ENCODE assay signal across 8 cellular contexts in the genomic region with DNA sequence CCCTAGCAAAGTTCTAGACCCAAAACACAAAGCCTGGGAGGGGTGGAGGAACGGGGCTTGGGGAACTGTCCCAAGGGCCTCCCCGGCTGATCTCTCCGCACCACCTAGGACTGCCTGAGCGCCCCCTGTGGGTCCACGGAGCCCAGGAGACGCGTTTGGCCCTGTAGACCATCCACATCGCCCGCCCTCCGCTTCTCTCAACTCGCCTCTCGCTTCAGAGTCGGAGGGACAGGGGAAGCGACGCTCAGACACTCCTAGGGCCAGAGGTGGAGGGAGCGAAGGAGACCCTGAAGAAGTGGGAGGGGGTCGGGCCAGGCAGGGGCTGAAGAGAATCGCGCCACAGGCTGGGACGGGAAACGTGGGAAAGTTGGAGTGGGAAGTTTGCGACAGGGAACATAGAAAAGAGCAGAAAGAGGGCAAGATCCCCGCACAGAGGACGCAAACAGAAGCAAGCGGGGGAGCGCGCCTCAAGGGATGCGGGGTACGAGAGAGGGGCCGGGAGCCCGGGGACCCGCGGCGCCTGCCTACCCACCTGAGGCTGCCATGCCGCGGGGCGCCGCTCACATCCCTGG. TPM values are rescaled to one million over a fixed set of nuclear protein-coding genes. Genes with fewer than 3 reads are reported as not detected.
DNase-seq lines count a peak whose midpoint lies in the region; ATAC-seq and TF ChIP-seq lines count a peak whose summit lies in the region.

No MANE protein-coding gene starts in this region.

- H3K27ac Mint-ChIP-seq in nephron progenitor cell: no peak overlapping the region

- H3F3A ChIP-seq in GM23248 (ENCODE audit: insufficient read depth): no peaks in the 10 kb centered on the region

- no peak overlapping the region for H3K9ac ChIP-seq in GM23248

- H3K4me2 ChIP-seq in GM23248 (ENCODE audit: unreplicated experiment): peak overlapping the region; percentile 41

- no peaks in the 10 kb centered on the region for H4K20me1 ChIP-seq in GM23248 (ENCODE audit: insufficient read depth)

- in situ Hi-C loops in GM23248 (cut with MboI): no loop called here

- ATAC-seq in esophagus mucosa: peak; percentile 63

- H3K4me3 Mint-ChIP-seq in nephron progenitor cell: peak overlapping the region; percentile 95

- intact Hi-C loops in stomach (cut with DNase I; ENCODE audit: low total_unique reads): no loop called here

- H3K9me2 ChIP-seq in GM23248 (ENCODE audit: insufficient read depth): no peaks in the 10 kb centered on the region

- DNase-seq in EL: peak; percentile 38
- DNase-seq in GM23248: no peak
- no peak for DNase-seq in MG63
- DNase-seq in activated CD8-positive, alpha-beta memory T cell treated with anti-CD3 and anti-CD28 coated beads for 4 hours (ENCODE audit: low read depth in 2 of 2): peak; percentile 36 to 46
- DNase-seq in nephron progenitor cell: peak; percentile 63
- DNase-seq in stomach: peak; percentile 67
- no peak for DNase-seq in COLO829 (ENCODE audit: low spot score)

- H3K27me3 Mint-ChIP-seq in nephron progenitor cell (ENCODE audit: low read depth, poor library complexity): peaks cover 18% of the 10 kb centered on the region

- peaks cover 5% of the 10 kb centered on the region for H3K9me3 Mint-ChIP-seq in nephron progenitor cell

- H3K27ac ChIP-seq in GM23248 (no peak overlapping the region), stomach (peak overlapping the region; percentile 31 to 83 (median 72))

- H2AFZ ChIP-seq in GM23248: peak overlapping the region; percentile 25; the same call in 1 of the 2 replicates

- H3K79me2 ChIP-seq in GM23248 (ENCODE audit: insufficient read depth): no peaks in the 10 kb centered on the region

- H3K36me3 Mint-ChIP-seq in nephron progenitor cell (ENCODE audit: low read depth): no peaks in the 10 kb centered on the region

- H3K9me3 ChIP-seq in GM23248 (ENCODE audit: low read depth) (no peaks in the 10 kb centered on the region), MG63 (no peaks in the 10 kb centered on the region), stomach (no peaks in the 10 kb centered on the region)

- TF ChIP-seq POLR2A in stomach (IDR thresholded peaks at IDR 0.05): no peak

- H3K4me1 ChIP-seq in GM23248 (ENCODE audit: insufficient read depth) (no peaks in the 10 kb centered on the region), stomach (peaks cover 11 to 20% (median 17%) of the 10 kb centered on the region in 4 donors)

- H3K4me3 ChIP-seq in GM23248 (peak overlapping the region; percentile 34), MG63 (peak overlapping the region; percentile 54), stomach (peak overlapping the region; percentile 57 to 74 (median 65))

- H3K4me1 Mint-ChIP-seq in nephron progenitor cell: peaks cover 26% of the 10 kb centered on the region

- no peak for TF ChIP-seq EP300 in stomach (IDR thresholded peaks at IDR 0.05)

- WGBS in GM23248 (ENCODE audit: low coverage in 1 of 2, low lambda C conversion rate in 2 of 2, missing lambda C conversion rate in 2 of 2), 2 experiments: 14 to 16% methylated on average over 30 of the region's 38 CpGs
- 5 to 13% (median 7%) methylated on average over 28 to 38 of the region's 38 CpGs for WGBS in stomach, 5 donors

- TF ChIP-seq CTCF in nephron progenitor cell (IDR thresholded peaks at IDR 0.05): peak; percentile 38
- TF ChIP-seq CTCF in stomach (IDR thresholded peaks at IDR 0.05): peak in 3 of 7 experiments; percentile 18 to 43 (median 29)

- H3K27me3 ChIP-seq in GM23248 (replicated peaks; ENCODE audit: insufficient read depth) (peaks cover 32% of the 10 kb centered on the region), MG63 (no peaks in the 10 kb centered on the region), stomach (peaks cover 0 to 11% (median 0%) of the 10 kb centered on the region in 3 donors)

- H3K36me3 ChIP-seq in GM23248 (ENCODE audit: low read depth) (no peaks in the 10 kb centered on the region), MG63 (no peaks in the 10 kb centered on the region), stomach (no peaks in the 10 kb centered on the region)

RNA-seq across cellular contexts. Expression of a gene that starts 0.4 kb away (rescaled TPM):
- not detected in 2 replicates for total RNA-seq in GM23248 (2014; rRNA removed; shearing (Covaris generic))
- polyA plus RNA-seq in GM23248 (2016; fragmentation: Nextera tagmentation; extraction: Ambion mirVana) (0.11 TPM in 1 of 2 replicates, not detected in the other), stomach (1 to 10 TPM; 2.6 to 6.2 (median 3.4) TPM)
- 0.02 and 1.2 TPM in 2 replicates for total RNA-seq in MG63 (2014; rRNA removed; shearing (Covaris generic); ENCODE audit: low replicate concordance)
- total RNA-seq in esophagus mucosa (1.0 TPM), stomach (10 to 100 TPM in 2 of 5 donors, 1 to 10 TPM in 2, not detected in 1; 6.4 to 14.5 (median 9.4) TPM)

Comparison
In these comparisons a context has a peak if more than half of its experiments do, and no peak if none do; other contexts are left out.
1. DNase-seq: peak in EL (single experiment), activated CD8-positive, alpha-beta memory T cell treated with anti-CD3 and anti-CD28 coated beads for 4 hours (2 of 2), nephron progenitor cell (single experiment) and stomach (single experiment); none in GM23248 (single experiment), MG63 (single experiment) and COLO829 (single experiment).
2. Peak in every context shown above with its lines, with median percentiles within 50 percentile points of each other: H3K4me3 ChIP-seq.